ENCODE assay signal across 1 cellular context in the genomic region with DNA sequence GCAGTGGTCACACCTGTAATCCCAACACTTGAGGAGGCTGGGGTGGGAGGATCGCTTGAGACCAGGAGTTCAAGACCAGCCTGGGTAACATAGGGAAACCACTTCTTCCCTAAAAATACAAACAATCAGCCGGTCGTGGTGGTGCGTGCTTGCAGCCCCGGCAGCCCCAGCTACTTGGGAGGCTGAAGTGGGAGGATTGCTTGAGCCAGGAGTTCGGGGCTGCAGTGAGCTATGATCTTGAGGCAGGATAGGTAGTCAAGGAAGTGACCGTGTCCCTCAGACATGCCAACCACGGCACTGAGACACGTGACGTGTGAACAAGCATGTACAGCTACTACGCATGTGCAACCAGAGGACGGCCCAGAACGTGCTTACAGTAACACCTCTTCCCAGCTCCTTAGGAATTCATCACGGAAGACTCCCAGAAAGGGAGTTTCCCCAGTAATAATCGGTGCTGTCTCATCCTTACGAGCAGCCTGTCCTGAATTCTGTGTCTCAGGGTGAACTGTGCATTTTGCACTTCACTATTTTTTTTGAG.
TF ChIP-seq lines count a peak whose summit lies in the region.

No MANE protein-coding gene starts in this region.

TF ChIP-seq in GM12878, 131 proteins besides CTCF, POLR2A, EP300 and RAD21:
- TF ChIP-seq SUZ12 (IDR thresholded peaks at IDR 0.05; ENCODE audit: unreplicated experiment) (no peak), IKZF1 (conservative IDR thresholded peaks at IDR 0.05) (no peak), SUPT20H (IDR thresholded peaks at IDR 0.05; ENCODE audit: borderline replicate concordance, control insufficient read depth, low read depth, low read length) (no peak), TCF7 (IDR thresholded peaks at IDR 0.05; ENCODE audit: borderline replicate concordance) (no peak), FOS (IDR thresholded peaks at IDR 0.05; ENCODE audit: borderline replicate concordance, extremely low read depth, insufficient read length) (no peak), TBL1XR1 (IDR thresholded peaks at IDR 0.05; ENCODE audit: low read depth, low read length) (no peak), SP1 (IDR thresholded peaks at IDR 0.05; ENCODE audit: low read depth, low read length) (no peak), NFXL1 (IDR thresholded peaks at IDR 0.05; ENCODE audit: borderline replicate concordance) (no peak), SMAD5 (IDR thresholded peaks at IDR 0.05; ENCODE audit: low read depth) (no peak), ZBED1 (IDR thresholded peaks at IDR 0.05; ENCODE audit: borderline replicate concordance) (no peak), CREB1 (IDR thresholded peaks at IDR 0.05; ENCODE audit: low read depth) (no peak)
- TF ChIP-seq, protein P1, sequence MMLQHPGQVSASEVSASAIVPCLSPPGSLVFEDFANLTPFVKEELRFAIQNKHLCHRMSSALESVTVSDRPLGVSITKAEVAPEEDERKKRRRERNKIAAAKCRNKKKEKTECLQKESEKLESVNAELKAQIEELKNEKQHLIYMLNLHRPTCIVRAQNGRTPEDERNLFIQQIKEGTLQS (IDR thresholded peaks at IDR 0.05; ENCODE audit: borderline replicate concordance, extremely low read depth, low read depth, low read length) = no peak
- TF ChIP-seq, protein P2, sequence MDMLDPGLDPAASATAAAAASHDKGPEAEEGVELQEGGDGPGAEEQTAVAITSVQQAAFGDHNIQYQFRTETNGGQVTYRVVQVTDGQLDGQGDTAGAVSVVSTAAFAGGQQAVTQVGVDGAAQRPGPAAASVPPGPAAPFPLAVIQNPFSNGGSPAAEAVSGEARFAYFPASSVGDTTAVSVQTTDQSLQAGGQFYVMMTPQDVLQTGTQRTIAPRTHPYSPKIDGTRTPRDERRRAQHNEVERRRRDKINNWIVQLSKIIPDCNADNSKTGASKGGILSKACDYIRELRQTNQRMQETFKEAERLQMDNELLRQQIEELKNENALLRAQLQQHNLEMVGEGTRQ (IDR thresholded peaks at IDR 0.05; ENCODE audit: borderline replicate concordance, low read depth, low read length) = no peak
- TF ChIP-seq, protein P3, sequence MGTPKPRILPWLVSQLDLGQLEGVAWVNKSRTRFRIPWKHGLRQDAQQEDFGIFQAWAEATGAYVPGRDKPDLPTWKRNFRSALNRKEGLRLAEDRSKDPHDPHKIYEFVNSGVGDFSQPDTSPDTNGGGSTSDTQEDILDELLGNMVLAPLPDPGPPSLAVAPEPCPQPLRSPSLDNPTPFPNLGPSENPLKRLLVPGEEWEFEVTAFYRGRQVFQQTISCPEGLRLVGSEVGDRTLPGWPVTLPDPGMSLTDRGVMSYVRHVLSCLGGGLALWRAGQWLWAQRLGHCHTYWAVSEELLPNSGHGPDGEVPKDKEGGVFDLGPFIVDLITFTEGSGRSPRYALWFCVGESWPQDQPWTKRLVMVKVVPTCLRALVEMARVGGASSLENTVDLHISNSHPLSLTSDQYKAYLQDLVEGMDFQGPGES (IDR thresholded peaks at IDR 0.05) = no peak
- TF ChIP-seq, protein P4, sequence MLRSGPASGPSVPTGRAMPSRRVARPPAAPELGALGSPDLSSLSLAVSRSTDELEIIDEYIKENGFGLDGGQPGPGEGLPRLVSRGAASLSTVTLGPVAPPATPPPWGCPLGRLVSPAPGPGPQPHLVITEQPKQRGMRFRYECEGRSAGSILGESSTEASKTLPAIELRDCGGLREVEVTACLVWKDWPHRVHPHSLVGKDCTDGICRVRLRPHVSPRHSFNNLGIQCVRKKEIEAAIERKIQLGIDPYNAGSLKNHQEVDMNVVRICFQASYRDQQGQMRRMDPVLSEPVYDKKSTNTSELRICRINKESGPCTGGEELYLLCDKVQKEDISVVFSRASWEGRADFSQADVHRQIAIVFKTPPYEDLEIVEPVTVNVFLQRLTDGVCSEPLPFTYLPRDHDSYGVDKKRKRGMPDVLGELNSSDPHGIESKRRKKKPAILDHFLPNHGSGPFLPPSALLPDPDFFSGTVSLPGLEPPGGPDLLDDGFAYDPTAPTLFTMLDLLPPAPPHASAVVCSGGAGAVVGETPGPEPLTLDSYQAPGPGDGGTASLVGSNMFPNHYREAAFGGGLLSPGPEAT (IDR thresholded peaks at IDR 0.05; ENCODE audit: low read depth) = no peak
